18 cellular contexts compared by ENCODE assay signal in genomic region chr5:119313876-119314605, GRCh38. TPM values are rescaled to one million over a fixed set of nuclear protein-coding genes. Genes with fewer than 3 reads are reported as not detected.
A peak's percentile ranks its signal among the peaks of the same experiment; 100 is the strongest.
DNase-seq lines count a peak whose midpoint lies in the region; ATAC-seq and TF ChIP-seq lines count a peak whose summit lies in the region.
"Had no signal": no experiment of that assay in that cellular context is flagged by ENCODE, and none has a peak within 500 bp of the region (broad histone marks: within the 10 kb centered on the region; RNA-seq: fewer than 3 reads in every experiment).

No MANE protein-coding gene starts in this region.

- H3K4me1 ChIP-seq in CD4-positive, CD25-positive, alpha-beta regulatory T cell (ENCODE audit: control insufficient read depth, insufficient read depth, low read length, poor library complexity, severe bottlenecking), result peaks cover 96% of the 10 kb centered on the region
- H3K4me1 ChIP-seq in naive thymus-derived CD4-positive, alpha-beta T cell (ENCODE audit: control insufficient read depth in 2 of 2, insufficient read depth in 2 of 2, low read length in 2 of 2), result peaks cover 78 to 93% of the 10 kb centered on the region in 2 donors

- H3K27ac Mint-ChIP-seq in CD4-positive, CD25-positive, alpha-beta regulatory T cell, result peak overlapping the region; percentile 84 to 93 (median 89)
- H3K27ac Mint-ChIP-seq in activated T-helper 1 cell treated with anti-CD3 and anti-CD28 coated beads, Interleukin-12 subunit alpha, Interleukin-12 subunit beta, Interleukin-2, Interleukin-4 antibody, amounts not matched to agents 30 ng/mL and 10 ng/mL and 1 ng/mL, durations not matched to agents 14 hours and 24 hours and 36 hours, result peak overlapping the region; percentile 84
- H3K27ac Mint-ChIP-seq in naive thymus-derived CD4-positive, alpha-beta T cell, result peak overlapping the region; percentile 73 to 98 (median 93)
- H3K27ac Mint-ChIP-seq: H9 had no signal

- H3K4me3 ChIP-seq in CD4-positive, CD25-positive, alpha-beta regulatory T cell (ENCODE audit: low read depth, low read length), result peak overlapping the region; percentile 17
- H3K4me3 ChIP-seq in HL-60 (replicated peaks; ENCODE audit: insufficient read depth, low read length) (no peak overlapping the region), H7 (ENCODE audit: insufficient read depth, low read depth, low read length) (no peak overlapping the region)
- H3K4me3 ChIP-seq in naive thymus-derived CD4-positive, alpha-beta T cell (ENCODE audit: low read length), result no peak overlapping the region
- H3K4me3 ChIP-seq: sigmoid colon, SK-N-MC, vagina had no signal

- CTCF ChIA-PET in naive thymus-derived CD4-positive, alpha-beta T cell (lab: Charles Lee), result interaction anchor here (0.6 to 6.0 kb wide), 7 partner anchors 12 to 290 kb away, joined by 3 to 47 read pairs (median 10); no protein-coding TSS in a partner anchor

- POLR2A ChIA-PET in naive thymus-derived CD4-positive, alpha-beta T cell (lab: Charles Lee), result interaction anchor here (0.6 to 21.4 kb wide), 11 partner anchors 10 to 523 kb away, joined by 3 to 466 read pairs (median 6); partner anchors contain the start of gene DMXL1

- peak overlapping the region; percentile 70 for H3K27ac ChIP-seq in CD4-positive, CD25-positive, alpha-beta regulatory T cell (ENCODE audit: insufficient read depth, low read length, poor library complexity, severe bottlenecking)
- peak overlapping the region; percentile 27 for H3K27ac ChIP-seq in HL-60 (replicated peaks)
- H3K27ac ChIP-seq in naive thymus-derived CD4-positive, alpha-beta T cell (ENCODE audit: low read depth, low read length), result peak overlapping the region; percentile 52
- H3K27ac ChIP-seq: KMS-11, sigmoid colon, SK-N-MC, vagina had no signal

- no peak for ATAC-seq in CD4-positive, CD25-positive, alpha-beta regulatory T cell (ENCODE audit: low read depth in 2 of 2)
- ATAC-seq in naive thymus-derived CD4-positive, alpha-beta T cell, result no peak
- ATAC-seq in HG02763 (IDR thresholded peaks at IDR 0.05; ENCODE audit: unreplicated experiment), result no peak

- peaks cover 18% of the 10 kb centered on the region for H3K36me3 Mint-ChIP-seq in CD4-positive, CD25-positive, alpha-beta regulatory T cell
- H3K36me3 Mint-ChIP-seq in activated T-helper 1 cell treated with anti-CD3 and anti-CD28 coated beads, Interleukin-12 subunit alpha, Interleukin-12 subunit beta, Interleukin-2, Interleukin-4 antibody, amounts not matched to agents 30 ng/mL and 10 ng/mL and 1 ng/mL, durations not matched to agents 14 hours and 24 hours and 36 hours (ENCODE audit: low read depth), result peaks cover 22% of the 10 kb centered on the region
- peaks cover 4 to 39% (median 28%) of the 10 kb centered on the region in 5 donors for H3K36me3 Mint-ChIP-seq in naive thymus-derived CD4-positive, alpha-beta T cell

- intact Hi-C loops in activated T-helper 1 cell treated with anti-CD3 and anti-CD28 coated beads, Interleukin-12 subunit alpha, Interleukin-12 subunit beta, Interleukin-2, Interleukin-4 antibody, amounts not matched to agents 30 ng/mL and 10 ng/mL and 1 ng/mL, durations not matched to agents 14 hours and 24 hours and 36 hours (cut with micrococcal nuclease), result no loop called here
- intact Hi-C loops in naive thymus-derived CD4-positive, alpha-beta T cell (cut with micrococcal nuclease), result loop anchor here in 1 of 2 donors (1.0 to 2.0 kb wide), 2 partner anchors 17 to 27 kb away; no protein-coding TSS in a partner anchor

- H3K27me3 ChIP-seq in CD4-positive, CD25-positive, alpha-beta regulatory T cell (ENCODE audit: control insufficient read depth, insufficient read depth, low read length), result no peaks in the 10 kb centered on the region
- H3K27me3 ChIP-seq in HL-60 (ENCODE audit: insufficient read depth, poor library complexity, severe bottlenecking) (no peaks in the 10 kb centered on the region), H7 (ENCODE audit: control insufficient read depth, insufficient read depth, low read length) (no peaks in the 10 kb centered on the region)
- no peaks in the 10 kb centered on the region for H3K27me3 ChIP-seq in naive thymus-derived CD4-positive, alpha-beta T cell (ENCODE audit: control insufficient read depth in 2 of 2, insufficient read depth in 2 of 2, low read length in 2 of 2)
- H3K27me3 ChIP-seq: sigmoid colon, vagina had no signal

- peaks cover 7% of the 10 kb centered on the region for H3K36me3 ChIP-seq in CD4-positive, CD25-positive, alpha-beta regulatory T cell (ENCODE audit: control insufficient read depth, insufficient read depth, low read length)
- peaks cover 0 to 4% (median 0%) of the 10 kb centered on the region in 3 experiments for H3K36me3 ChIP-seq in naive thymus-derived CD4-positive, alpha-beta T cell (ENCODE audit: control insufficient read depth in 2 of 3, insufficient read depth in 3 of 3, low read length in 3 of 3)
- H3K36me3 ChIP-seq in H7 (replicated peaks; ENCODE audit: control insufficient read depth, insufficient read depth, low read length), result no peaks in the 10 kb centered on the region
- H3K36me3 ChIP-seq: sigmoid colon, vagina had no signal

- no peaks in the 10 kb centered on the region for H3K27me3 Mint-ChIP-seq in CD4-positive, CD25-positive, alpha-beta regulatory T cell
- no peaks in the 10 kb centered on the region for H3K27me3 Mint-ChIP-seq in activated T-helper 1 cell treated with anti-CD3 and anti-CD28 coated beads, Interleukin-12 subunit alpha, Interleukin-12 subunit beta, Interleukin-2, Interleukin-4 antibody, amounts not matched to agents 30 ng/mL and 10 ng/mL and 1 ng/mL, durations not matched to agents 14 hours and 24 hours and 36 hours (ENCODE audit: insufficient read depth)
- H3K27me3 Mint-ChIP-seq in naive thymus-derived CD4-positive, alpha-beta T cell, result no peaks in the 10 kb centered on the region

- peaks cover 0 to under 1% (median 0%) of the 10 kb centered on the region in 7 donors for H3K9me3 Mint-ChIP-seq in CD4-positive, CD25-positive, alpha-beta regulatory T cell
- no peaks in the 10 kb centered on the region for H3K9me3 Mint-ChIP-seq in activated T-helper 1 cell treated with anti-CD3 and anti-CD28 coated beads, Interleukin-12 subunit alpha, Interleukin-12 subunit beta, Interleukin-2, Interleukin-4 antibody, amounts not matched to agents 30 ng/mL and 10 ng/mL and 1 ng/mL, durations not matched to agents 14 hours and 24 hours and 36 hours
- peaks cover 0 to 6% (median 0%) of the 10 kb centered on the region in 11 donors for H3K9me3 Mint-ChIP-seq in naive thymus-derived CD4-positive, alpha-beta T cell
- H3K9me3 Mint-ChIP-seq: H9, mesothelial cell of epicardium had no signal

- DNase-seq in CD4-positive, CD25-positive, alpha-beta regulatory T cell, result peak in 1 of 3 donors; percentile 45
- no peak for DNase-seq in HL-60 (ENCODE audit: low read depth in 1 of 2, low spot score in 1 of 2)
- DNase-seq in activated T-helper 1 cell treated with anti-CD3 and anti-CD28 coated beads, Interleukin-12 subunit alpha, Interleukin-12 subunit beta, Interleukin-2, Interleukin-4 antibody, amounts not matched to agents 30 ng/mL and 10 ng/mL and 1 ng/mL, durations not matched to agents 14 hours and 24 hours and 36 hours (ENCODE audit: low spot score), result no peak
- DNase-seq in naive thymus-derived CD4-positive, alpha-beta T cell, result no peak
- DNase-seq in UCSD-AML1 (lab: John Stamatoyannopoulos, UW; ENCODE audit: unreplicated experiment), result no peak
- DNase-seq in NCI-H510A treated with DMSO at 0.1 percent for 48 hours (lab: John Stamatoyannopoulos, UW), result no peak
- no peak for DNase-seq in H7
- DNase-seq: aorta, EL, H9, NCI-H1436, NCI-H226, sigmoid colon had no signal

- TF ChIP-seq CTCF in HL-60 (IDR thresholded peaks at IDR 0.05; ENCODE audit: insufficient read depth, low read length), result no peak

- H3K4me1 Mint-ChIP-seq in CD4-positive, CD25-positive, alpha-beta regulatory T cell, result peaks cover 53 to 96% (median 74%) of the 10 kb centered on the region in 4 donors
- peaks cover 93% of the 10 kb centered on the region for H3K4me1 Mint-ChIP-seq in activated T-helper 1 cell treated with anti-CD3 and anti-CD28 coated beads, Interleukin-12 subunit alpha, Interleukin-12 subunit beta, Interleukin-2, Interleukin-4 antibody, amounts not matched to agents 30 ng/mL and 10 ng/mL and 1 ng/mL, durations not matched to agents 14 hours and 24 hours and 36 hours (ENCODE audit: low read depth)
- peaks cover 68 to 96% (median 92%) of the 10 kb centered on the region in 7 donors for H3K4me1 Mint-ChIP-seq in naive thymus-derived CD4-positive, alpha-beta T cell

- peak overlapping the region; percentile 24 to 83 (median 44) for H3K4me3 Mint-ChIP-seq in CD4-positive, CD25-positive, alpha-beta regulatory T cell
- H3K4me3 Mint-ChIP-seq in activated T-helper 1 cell treated with anti-CD3 and anti-CD28 coated beads, Interleukin-12 subunit alpha, Interleukin-12 subunit beta, Interleukin-2, Interleukin-4 antibody, amounts not matched to agents 30 ng/mL and 10 ng/mL and 1 ng/mL, durations not matched to agents 14 hours and 24 hours and 36 hours, result peak overlapping the region; percentile 23
- H3K4me3 Mint-ChIP-seq in naive thymus-derived CD4-positive, alpha-beta T cell, result peak overlapping the region; percentile 17 to 90 (median 52)
- H3K4me3 Mint-ChIP-seq: H9, mesothelial cell of epicardium had no signal

- no peaks in the 10 kb centered on the region for H3K9me3 ChIP-seq in CD4-positive, CD25-positive, alpha-beta regulatory T cell (ENCODE audit: control insufficient read depth in 2 of 2, low read length in 2 of 2)
- no peaks in the 10 kb centered on the region for H3K9me3 ChIP-seq in naive thymus-derived CD4-positive, alpha-beta T cell (ENCODE audit: control insufficient read depth in 2 of 3, low read length in 3 of 3)
- H3K9me3 ChIP-seq: sigmoid colon, vagina had no signal

RNA-seq across cellular contexts. Expression of gene TNFAIP8, which starts 41.8 kb away (rescaled TPM):
- 120 TPM for total RNA-seq in CD4-positive, CD25-positive, alpha-beta regulatory T cell
- 100 to 1,000 TPM; 183 to 244 (median 202) TPM for polyA plus RNA-seq in CD4-positive, CD25-positive, alpha-beta regulatory T cell
- 214 and 219 TPM in 2 replicates for total RNA-seq in activated T-helper 1 cell treated with anti-CD3 and anti-CD28 coated beads, Interleukin-12 subunit alpha, Interleukin-12 subunit beta, Interleukin-2, Interleukin-4 antibody, amounts not matched to agents 30 ng/mL and 10 ng/mL and 1 ng/mL, durations not matched to agents 14 hours and 24 hours and 36 hours
- total RNA-seq in naive thymus-derived CD4-positive, alpha-beta T cell, result 100 to 1,000 TPM; 102 to 162 (median 130) TPM
- polyA plus RNA-seq in naive thymus-derived CD4-positive, alpha-beta T cell, result 100 to 1,000 TPM; 261 to 285 TPM
- total RNA-seq in H7 (2014; rRNA removed; shearing (Covaris generic)), result 38.6 and 45.8 TPM in 2 replicates
